In the genomic region with DNA sequence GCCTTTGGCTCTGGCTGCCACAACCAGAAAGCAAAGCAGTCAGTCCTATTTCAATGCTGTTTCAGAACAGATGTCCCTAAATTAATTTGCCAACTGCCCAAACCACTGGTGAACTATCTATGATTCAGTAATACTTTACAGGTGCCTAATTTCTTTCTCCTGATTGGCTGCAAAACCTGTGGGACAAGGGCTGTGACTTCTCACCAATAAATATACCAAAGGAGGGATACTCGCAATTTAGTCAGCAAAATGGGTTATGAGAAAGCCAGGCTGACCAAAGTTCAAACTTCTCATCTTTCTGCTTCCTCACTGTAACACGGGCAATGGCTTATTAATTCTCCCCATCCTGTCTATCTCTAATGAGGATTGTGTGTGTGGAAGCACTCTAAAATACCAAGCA, we compare ENCODE assay signal across 15 cellular contexts. TPM values are rescaled to one million over a fixed set of nuclear protein-coding genes. Genes with fewer than 3 reads are reported as not detected.
"Had no signal": no experiment of that assay in that cellular context is flagged by ENCODE, and none has a peak within 500 bp of the region (broad histone marks: within the 10 kb centered on the region; RNA-seq: fewer than 3 reads in every experiment).

No MANE protein-coding gene starts in this region.

- H3K27me3 ChIP-seq: brain microvascular endothelial cell, dorsolateral prefrontal cortex, heart right ventricle, left lung, suprapubic skin, upper lobe of left lung had no signal

- H3K9me3 ChIP-seq: heart right ventricle, left lung, psoas muscle, suprapubic skin, upper lobe of left lung had no signal

- H3K27ac Mint-ChIP-seq: activated naive CD4-positive, alpha-beta T cell treated with anti-CD3 and anti-CD28 coated beads, Interleukin-2, amount 50 U/mL, for 72 hours; activated T-helper 2 cell treated with anti-CD3 and anti-CD28 coated beads, Interferon-gamma antibody, Interleukin-2, Interleukin-4, amounts not matched to agents 10 μg/mL and 5 μg/mL and 100 μg/mL, durations not matched to agents 14 hours and 24 hours and 36 hours had no signal

- H3K36me3 Mint-ChIP-seq: activated naive CD4-positive, alpha-beta T cell treated with anti-CD3 and anti-CD28 coated beads, Interleukin-2, amount 50 U/mL, for 72 hours had no signal

- H3K4me3 ChIP-seq: dorsolateral prefrontal cortex, heart right ventricle, left lung, psoas muscle, suprapubic skin, upper lobe of left lung had no signal

- H3K4me1 ChIP-seq: psoas muscle had no signal

- H3K4me1 Mint-ChIP-seq: nephron progenitor cell had no signal

- DNase-seq: left lung, psoas muscle had no signal

- H3K27ac ChIP-seq: brain microvascular endothelial cell, heart right ventricle, left lung, psoas muscle, suprapubic skin, upper lobe of left lung had no signal

- FAIRE-seq: endometrium, islet of Langerhans had no signal

- H3K9me3 Mint-ChIP-seq: activated naive CD4-positive, alpha-beta T cell treated with anti-CD3 and anti-CD28 coated beads, Interleukin-2, amount 50 U/mL, for 72 hours; activated T-helper 2 cell treated with anti-CD3 and anti-CD28 coated beads, Interferon-gamma antibody, Interleukin-2, Interleukin-4, amounts not matched to agents 10 μg/mL and 5 μg/mL and 100 μg/mL, durations not matched to agents 14 hours and 24 hours and 36 hours; nephron progenitor cell had no signal

- H3K4me3 Mint-ChIP-seq: nephron progenitor cell had no signal

RNA-seq across cellular contexts. Expression of a gene that starts 36.4 kb away (rescaled TPM):
- total RNA-seq: activated naive CD4-positive, alpha-beta T cell treated with anti-CD3 and anti-CD28 coated beads, Interleukin-2, amount 50 U/mL, for 72 hours; activated T-helper 2 cell treated with anti-CD3 and anti-CD28 coated beads, Interferon-gamma antibody, Interleukin-2, Interleukin-4, amounts not matched to agents 10 μg/mL and 5 μg/mL and 100 μg/mL, durations not matched to agents 14 hours and 24 hours and 36 hours; frontal cortex; osteoblast; suprapubic skin; T-helper 2 cell treated with Interferon-gamma antibody and Interleukin-4, amounts not matched to agents 100 ng/mL and 5 ng/mL, for 36 hours had no signal
